Comparison of ENCODE assay signal across 1 cellular context in genomic region chr11:19290356-19290755, GRCh38.
TF ChIP-seq lines count a peak whose summit lies in the region.

No MANE protein-coding gene starts in this region.

TF ChIP-seq in H1, 55 proteins besides CTCF, POLR2A, EP300 and RAD21 (continued from another document):
- TF ChIP-seq RFX5 (IDR thresholded peaks at IDR 0.05; ENCODE audit: borderline replicate concordance, low read depth, low read length), result no peak
- no peak for TF ChIP-seq HDAC2 (IDR thresholded peaks at IDR 0.05; ENCODE audit: borderline replicate concordance in 1 of 2, low read depth in 2 of 2, low read length in 2 of 2)
- TF ChIP-seq SUZ12 (IDR thresholded peaks at IDR 0.05; ENCODE audit: low read length), result no peak
